Comparison of ENCODE assay signal across 8 cellular contexts in the genomic region with DNA sequence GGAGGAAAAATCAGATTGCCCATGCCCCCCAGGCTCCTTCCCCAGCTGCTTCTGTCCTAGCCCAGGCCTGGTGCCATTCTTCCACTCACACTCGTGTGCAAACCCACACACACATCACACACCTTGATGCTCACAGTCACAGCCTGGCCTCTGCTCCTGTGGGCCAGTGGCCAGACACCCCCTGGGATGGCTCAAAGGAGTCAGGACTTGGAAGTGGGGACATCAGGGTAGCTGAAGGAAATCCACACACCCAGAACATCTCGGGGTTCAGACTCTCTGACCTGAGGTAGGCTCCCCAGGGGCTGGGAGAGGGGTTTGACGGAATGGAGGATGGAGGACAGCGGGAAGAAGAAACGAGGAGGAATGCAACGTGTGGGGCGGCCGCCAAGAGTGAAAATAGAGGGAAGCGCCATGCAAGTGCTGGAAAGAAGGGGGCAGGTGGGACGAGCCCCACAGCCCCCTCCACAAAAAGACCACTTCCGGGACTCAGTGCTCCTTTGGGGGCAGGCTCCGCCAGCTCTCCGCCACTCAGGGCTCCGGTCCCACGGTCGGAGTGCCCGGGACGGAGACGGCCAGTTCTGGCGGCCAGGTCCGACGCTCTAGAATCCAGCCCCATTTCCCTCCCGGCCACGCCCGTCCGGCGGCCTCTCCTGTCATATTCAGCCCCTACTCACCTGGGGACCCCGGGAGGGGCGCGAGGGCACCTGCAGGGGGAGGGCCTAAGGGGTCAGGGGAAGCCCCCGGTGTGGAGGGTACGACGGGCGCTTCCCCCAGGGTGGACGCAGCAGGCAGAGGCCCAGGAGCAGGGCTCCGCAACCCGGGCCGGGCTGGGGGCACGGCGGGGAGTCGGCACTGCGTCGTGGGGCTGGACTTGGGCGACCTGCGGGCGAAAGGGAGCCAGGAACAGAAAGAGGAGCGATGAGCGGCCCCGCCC. TPM values are rescaled to one million over a fixed set of nuclear protein-coding genes. Genes with fewer than 3 reads are reported as not detected.
A peak's percentile ranks its signal among the peaks of the same experiment; 100 is the strongest.
DNase-seq lines count a peak whose midpoint lies in the region; ATAC-seq and TF ChIP-seq lines count a peak whose summit lies in the region.
"Not testable (repeated sequence)": the region's sequence is repeated elsewhere in the genome, so short reads cannot be mapped to it uniquely, and the experiment has no call there.

No MANE protein-coding gene starts in this region.

- POLR2A ChIA-PET in Caco-2 (lab: Charles Lee), result interaction anchor here (0.6 to 1.4 kb wide), 6 partner anchors 14 to 284 kb away, joined by 3 to 5 read pairs (median 4); a partner anchor contains a TSS
- POLR2A ChIA-PET in naive thymus-derived CD4-positive, alpha-beta T cell (lab: Charles Lee), result interaction anchor here (1.0 to 1.6 kb wide), 3 partner anchors 8 to 370 kb away, joined by 3 to 4 read pairs (median 4); a partner anchor contains a TSS

- not testable (repeated sequence) for H3K9me3 ChIP-seq in Caco-2; breast epithelium; naive thymus-derived CD4-positive, alpha-beta T cell (ENCODE audit: control insufficient read depth in 2 of 3, low read length in 3 of 3); stomach

- H3K4me1 ChIP-seq in Caco-2; breast epithelium; naive thymus-derived CD4-positive, alpha-beta T cell (ENCODE audit: control insufficient read depth in 2 of 2, insufficient read depth in 2 of 2, low read length in 2 of 2): not testable (repeated sequence)
- peaks cover 9 to 25% (median 17%) of the 10 kb centered on the region in 4 donors for H3K4me1 ChIP-seq in stomach

- peak in 1 of 2 experiments; percentile 23 for DNase-seq in Caco-2
- not testable (repeated sequence) for DNase-seq in HL-60 (ENCODE audit: low read depth in 1 of 2, low spot score in 1 of 2); breast epithelium (ENCODE audit: low spot score in 2 of 2); left cardiac atrium; naive thymus-derived CD4-positive, alpha-beta T cell; stomach

- H3K9me3 Mint-ChIP-seq in Caco-2 (ENCODE audit: unreplicated experiment); naive thymus-derived CD4-positive, alpha-beta T cell: not testable (repeated sequence)

- TF ChIP-seq CTCF in Caco-2 (IDR thresholded peaks at IDR 0.05; ENCODE audit: insufficient read depth in 1 of 2, low read depth in 1 of 2, low read length in 1 of 2, severe bottlenecking in 1 of 2, unreplicated experiment in 1 of 2) (peak in 1 of 2 experiments; percentile 9), breast epithelium (IDR thresholded peaks at IDR 0.05) (peak in 1 of 3 donors; percentile 2)
- TF ChIP-seq CTCF in HL-60 (IDR thresholded peaks at IDR 0.05; ENCODE audit: insufficient read depth, low read length); VCaP (conservative IDR thresholded peaks at IDR 0.05); stomach (IDR thresholded peaks at IDR 0.05): not testable (repeated sequence)

- H3K36me3 ChIP-seq in Caco-2 (ENCODE audit: control insufficient read depth, insufficient read depth, low read length); breast epithelium; naive thymus-derived CD4-positive, alpha-beta T cell (ENCODE audit: control insufficient read depth in 2 of 3, insufficient read depth in 3 of 3, low read length in 3 of 3); stomach: not testable (repeated sequence)

- not testable (repeated sequence) for H3K27me3 Mint-ChIP-seq in Caco-2 (ENCODE audit: insufficient read depth, unreplicated experiment)
- H3K27me3 Mint-ChIP-seq in naive thymus-derived CD4-positive, alpha-beta T cell, result peaks cover 0 to 34% (median under 1%) of the 10 kb centered on the region in 5 donors

- 5 to 7% (median 5%) methylated on average over 22 to 49 of the region's 49 CpGs for WGBS in stomach, 5 donors

- H3K36me3 Mint-ChIP-seq in Caco-2 (ENCODE audit: insufficient read depth, unreplicated experiment); naive thymus-derived CD4-positive, alpha-beta T cell: not testable (repeated sequence)

- peaks cover 12% of the 10 kb centered on the region for H3K4me1 Mint-ChIP-seq in Caco-2 (ENCODE audit: low read depth, unreplicated experiment)
- H3K4me1 Mint-ChIP-seq in naive thymus-derived CD4-positive, alpha-beta T cell, result peaks cover 4 to 15% (median 12%) of the 10 kb centered on the region in 7 donors

- BruUV-seq in Caco-2 (replicated peaks; lab: Mats Ljungman, UMichigan), result TSS peak; percentile 31

- ATAC-seq in GM21515 (IDR thresholded peaks at IDR 0.05; ENCODE audit: unreplicated experiment) (peak; percentile 3), left cardiac atrium (peak; percentile 23 to 38)
- ATAC-seq in naive thymus-derived CD4-positive, alpha-beta T cell, result not testable (repeated sequence)

- peak overlapping the region; percentile 98 for H3K4me3 Mint-ChIP-seq in Caco-2 (ENCODE audit: unreplicated experiment)
- H3K4me3 Mint-ChIP-seq in naive thymus-derived CD4-positive, alpha-beta T cell, result peak overlapping the region; percentile 83 to 94 (median 88)

- TF ChIP-seq EP300 in stomach (IDR thresholded peaks at IDR 0.05), result not testable (repeated sequence)

- not testable (repeated sequence) for TF ChIP-seq POLR2A in breast epithelium (IDR thresholded peaks at IDR 0.05); stomach (IDR thresholded peaks at IDR 0.05)

- 0 out of 2 replicates have a peak overlapping the region, but pooled peaks have one; percentile 22 for H3K27ac ChIP-seq in HL-60 (replicated peaks)
- H3K27ac ChIP-seq in VCaP, result peak overlapping the region; percentile 65; the same call in 1 of the 2 replicates
- peak overlapping the region; percentile 4 to 29 for H3K27ac ChIP-seq in breast epithelium
- H3K27ac ChIP-seq in naive thymus-derived CD4-positive, alpha-beta T cell (ENCODE audit: low read depth, low read length), result peak overlapping the region; percentile 58
- H3K27ac ChIP-seq in stomach, result peak overlapping the region; percentile 32 to 85 (median 70)

- H3K27ac Mint-ChIP-seq in Caco-2 (ENCODE audit: unreplicated experiment), result peak overlapping the region; percentile 88
- H3K27ac Mint-ChIP-seq in naive thymus-derived CD4-positive, alpha-beta T cell, result peak overlapping the region in 8 of 9 donors; percentile 19 to 86 (median 74)

- intact Hi-C loops in Caco-2 (cut with micrococcal nuclease; ENCODE audit: unreplicated experiment) (loop anchor here (1.0 kb wide), 1 partner anchor 20 kb away; no protein-coding TSS in a partner anchor), left cardiac atrium (cut with DNase I) (loop anchor here in 1 of 2 donors (10.0 kb wide), 1 partner anchor 67 kb away; no protein-coding TSS in a partner anchor), stomach (cut with DNase I; ENCODE audit: low total_unique reads) (loop anchor here (10.0 kb wide), 1 partner anchor 67 kb away; no protein-coding TSS in a partner anchor)
- intact Hi-C loops in breast epithelium (cut with DNase I; ENCODE audit: low total_unique reads), result not testable (repeated sequence)
- intact Hi-C loops in naive thymus-derived CD4-positive, alpha-beta T cell (cut with micrococcal nuclease), result loop anchor here (1.0 to 10.0 kb wide), 7 partner anchors 20 to 536 kb away; a partner anchor contains a TSS

- H3K27me3 ChIP-seq in Caco-2 (replicated peaks; ENCODE audit: control insufficient read depth, insufficient read depth, low read length); HL-60 (ENCODE audit: insufficient read depth, poor library complexity, severe bottlenecking); breast epithelium; naive thymus-derived CD4-positive, alpha-beta T cell (ENCODE audit: control insufficient read depth in 2 of 2, insufficient read depth in 2 of 2, low read length in 2 of 2); stomach: not testable (repeated sequence)

- H3K4me3 ChIP-seq in Caco-2 (ENCODE audit: low read depth, low read length), result peak overlapping the region; percentile 88
- H3K4me3 ChIP-seq in HL-60 (replicated peaks; ENCODE audit: insufficient read depth, low read length), result peak overlapping the region; percentile 75
- H3K4me3 ChIP-seq in breast epithelium, result peak overlapping the region; percentile 64 to 82 (median 74)
- peak overlapping the region; percentile 84 for H3K4me3 ChIP-seq in naive thymus-derived CD4-positive, alpha-beta T cell (ENCODE audit: low read length)
- peak overlapping the region; percentile 73 to 81 (median 76) for H3K4me3 ChIP-seq in stomach

- CTCF ChIA-PET in Caco-2 (lab: Charles Lee), result interaction anchor here (0.6 to 1.5 kb wide), 6 partner anchors 14 to 557 kb away, joined by 3 to 6 read pairs (median 3); a partner anchor contains a TSS
- CTCF ChIA-PET in naive thymus-derived CD4-positive, alpha-beta T cell (lab: Charles Lee), result interaction anchor here (0.9 to 1.4 kb wide), 3 partner anchors 8 to 180 kb away, joined by 4 to 9 read pairs (median 4); no protein-coding TSS in a partner anchor

RNA-seq across cellular contexts. Expression of a gene that starts 25.3 kb away (rescaled TPM):
- total RNA-seq in Caco-2 (2022) (0.12 and 0.20 TPM in 2 replicates), breast epithelium (10 to 100 TPM in 2 of 3 donors, 1 to 10 TPM in 1; 6.3 to 42.9 (median 17.0) TPM), left cardiac atrium (10 to 100 TPM; 16.8 to 27.6 TPM), stomach (10 to 100 TPM; 15.1 to 44.6 (median 28.1) TPM)
- not detected for total RNA-seq in naive thymus-derived CD4-positive, alpha-beta T cell
- polyA plus RNA-seq in naive thymus-derived CD4-positive, alpha-beta T cell, result not detected
- polyA plus RNA-seq in stomach, result 10 to 100 TPM in 1 of 3 donors, 1 to 10 TPM in 2; 1.8 to 15.5 (median 3.1) TPM

Comparison
In these comparisons a context has a peak if more than half of its experiments do, and no peak if none do; other contexts are left out.
1. H3K27ac ChIP-seq: peak in every context shown above with its lines; median percentile 70 in stomach; 65 in VCaP; 58 in naive thymus-derived CD4-positive, alpha-beta T cell; 22 in HL-60; 16 in breast epithelium.